In the genomic region with DNA sequence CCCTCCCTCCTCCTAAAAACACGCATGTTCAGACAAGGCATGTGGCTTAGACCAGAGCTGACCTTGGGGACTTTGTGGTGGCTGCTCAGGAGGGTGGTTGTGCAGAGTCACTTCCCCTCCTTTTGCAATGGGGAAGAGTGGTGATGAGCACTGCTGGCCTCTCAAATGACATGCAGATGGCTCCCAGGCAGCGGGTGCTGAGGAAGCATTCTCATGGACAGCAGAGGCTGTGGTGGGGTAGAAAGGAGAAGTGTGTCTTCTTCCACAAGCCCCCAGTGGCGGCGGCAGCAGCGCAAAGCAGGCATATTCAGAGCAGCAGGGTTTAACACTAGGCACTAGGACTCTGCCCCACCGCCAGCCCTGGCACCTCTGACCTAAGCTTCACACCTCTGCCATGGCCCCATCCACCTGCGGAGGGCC, we compare ENCODE assay signal across 8 cellular contexts.
DNase-seq lines count a peak whose midpoint lies in the region; ATAC-seq, FAIRE-seq and TF ChIP-seq lines count a peak whose summit lies in the region.

No MANE protein-coding gene starts in this region.

- H3K27ac Mint-ChIP-seq in activated CD4-positive, alpha-beta T cell treated with anti-CD3 and anti-CD28 coated beads for 36 hours: peak overlapping the region; percentile 72
- peak overlapping the region; percentile 15 for H3K27ac Mint-ChIP-seq in activated B cell treated with CpG ODN at 0.5 μM for 24 hours
- H3K27ac Mint-ChIP-seq in nephron progenitor cell: no peak overlapping the region

- FAIRE-seq in H54 (lab: Jason Lieb, UNC): no peak

- CTCF ChIA-PET in activated CD4-positive, alpha-beta T cell treated with anti-CD3 and anti-CD28 coated beads for 36 hours (lab: Charles Lee): interaction anchor here (2.8 to 5.9 kb wide), 2 partner anchors 35 to 298 kb away, joined by 9 to 31 read pairs; no protein-coding TSS in a partner anchor
- CTCF ChIA-PET in activated B cell treated with CpG ODN at 0.5 μM for 24 hours (lab: Charles Lee): interaction anchor here (1.5 kb wide), 1 partner anchor 299 kb away, joined by 6 read pairs; no protein-coding TSS in a partner anchor

- H3K27me3 Mint-ChIP-seq in activated CD4-positive, alpha-beta T cell treated with anti-CD3 and anti-CD28 coated beads for 36 hours: no peaks in the 10 kb centered on the region
- H3K27me3 Mint-ChIP-seq in activated B cell treated with CpG ODN at 0.5 μM for 24 hours (peaks cover 10% of the 10 kb centered on the region), nephron progenitor cell (ENCODE audit: low read depth, poor library complexity) (peaks cover 4% of the 10 kb centered on the region)

- H3K4me1 Mint-ChIP-seq in activated CD4-positive, alpha-beta T cell treated with anti-CD3 and anti-CD28 coated beads for 36 hours: peaks cover 76% of the 10 kb centered on the region
- peaks cover 51% of the 10 kb centered on the region for H3K4me1 Mint-ChIP-seq in activated B cell treated with CpG ODN at 0.5 μM for 24 hours
- peaks cover 67% of the 10 kb centered on the region for H3K4me1 Mint-ChIP-seq in nephron progenitor cell

- no peak for TF ChIP-seq POLR2A in H54 (IDR thresholded peaks at IDR 0.05; ENCODE audit: low read depth, low read length)

- no peaks in the 10 kb centered on the region for H3K36me3 Mint-ChIP-seq in activated CD4-positive, alpha-beta T cell treated with anti-CD3 and anti-CD28 coated beads for 36 hours (ENCODE audit: low read depth)
- H3K36me3 Mint-ChIP-seq in activated B cell treated with CpG ODN at 0.5 μM for 24 hours (ENCODE audit: low read depth) (no peaks in the 10 kb centered on the region), nephron progenitor cell (ENCODE audit: low read depth) (no peaks in the 10 kb centered on the region)

- no peaks in the 10 kb centered on the region for H3K9me3 Mint-ChIP-seq in activated CD4-positive, alpha-beta T cell treated with anti-CD3 and anti-CD28 coated beads for 36 hours (ENCODE audit: low read depth)
- H3K9me3 Mint-ChIP-seq in activated B cell treated with CpG ODN at 0.5 μM for 24 hours (no peaks in the 10 kb centered on the region), nephron progenitor cell (no peaks in the 10 kb centered on the region)

- POLR2A ChIA-PET in activated CD4-positive, alpha-beta T cell treated with anti-CD3 and anti-CD28 coated beads for 36 hours (lab: Charles Lee): interaction anchor here (0.6 kb wide), 1 partner anchor 28 kb away, joined by 4 read pairs; no protein-coding TSS in a partner anchor
- POLR2A ChIA-PET in activated B cell treated with CpG ODN at 0.5 μM for 24 hours (lab: Charles Lee): no interaction called here

- DNase-seq in activated CD4-positive, alpha-beta T cell treated with anti-CD3 and anti-CD28 coated beads for 36 hours: peak; percentile 27
- DNase-seq in activated CD4-positive, alpha-beta T cell treated with anti-CD3 and anti-CD28 coated beads for 48 hours: no peak
- DNase-seq in activated B cell treated with CpG ODN at 0.5 μM for 24 hours (peak; percentile 36), mucosa of gallbladder (ENCODE audit: low spot score) (peak; percentile 60), cortex of kidney (lab: John Stamatoyannopoulos, UW) (no peak), H54 (ENCODE audit: insufficient read length, low spot score) (no peak), nephron progenitor cell (no peak)

- intact Hi-C loops in activated CD4-positive, alpha-beta T cell treated with anti-CD3 and anti-CD28 coated beads for 36 hours (cut with DNase I, micrococcal nuclease): loop anchor here (10.0 kb wide), 1 partner anchor 589 kb away; a partner anchor contains a TSS
- intact Hi-C loops in activated B cell treated with CpG ODN at 0.5 μM for 24 hours (cut with micrococcal nuclease): loop anchor here (10.0 kb wide), 1 partner anchor 589 kb away; a partner anchor contains a TSS

- H3K4me3 Mint-ChIP-seq in activated CD4-positive, alpha-beta T cell treated with anti-CD3 and anti-CD28 coated beads for 36 hours: no peak overlapping the region
- H3K4me3 Mint-ChIP-seq in activated B cell treated with CpG ODN at 0.5 μM for 24 hours: peak overlapping the region; percentile 39
- H3K4me3 Mint-ChIP-seq in nephron progenitor cell: no peak overlapping the region

- ATAC-seq in activated CD4-positive, alpha-beta T cell treated with anti-CD3 and anti-CD28 coated beads for 36 hours: no peak
- peak; percentile 55 for ATAC-seq in HG03135 (IDR thresholded peaks at IDR 0.05; ENCODE audit: unreplicated experiment)
- ATAC-seq in activated B cell treated with CpG ODN at 0.5 μM for 24 hours (ENCODE audit: low read depth): peak; percentile 86

- TF ChIP-seq CTCF in activated B cell treated with CpG ODN at 0.5 μM for 24 hours (IDR thresholded peaks at IDR 0.05) (no peak), nephron progenitor cell (IDR thresholded peaks at IDR 0.05) (no peak)

Comparison
In these comparisons a context has a peak if more than half of its experiments do, and no peak if none do; other contexts are left out.
1. DNase-seq: peak in activated CD4-positive, alpha-beta T cell treated with anti-CD3 and anti-CD28 coated beads for 36 hours (single experiment), activated B cell treated with CpG ODN at 0.5 μM for 24 hours (single experiment) and mucosa of gallbladder (single experiment); none in activated CD4-positive, alpha-beta T cell treated with anti-CD3 and anti-CD28 coated beads for 48 hours (single experiment), cortex of kidney (single experiment), H54 (single experiment) and nephron progenitor cell (single experiment).